1 cellular context compared by ENCODE assay signal in genomic region chr3:52249683-52250082, GRCh38.
TF ChIP-seq lines count a peak whose summit lies in the region.

No MANE protein-coding gene starts in this region.

TF ChIP-seq in IMR-90, 13 proteins besides CTCF, POLR2A, EP300 and RAD21:
- TF ChIP-seq MAFK (IDR thresholded peaks at IDR 0.05; ENCODE audit: low read depth, low read length) = no peak
